In the genomic region with DNA sequence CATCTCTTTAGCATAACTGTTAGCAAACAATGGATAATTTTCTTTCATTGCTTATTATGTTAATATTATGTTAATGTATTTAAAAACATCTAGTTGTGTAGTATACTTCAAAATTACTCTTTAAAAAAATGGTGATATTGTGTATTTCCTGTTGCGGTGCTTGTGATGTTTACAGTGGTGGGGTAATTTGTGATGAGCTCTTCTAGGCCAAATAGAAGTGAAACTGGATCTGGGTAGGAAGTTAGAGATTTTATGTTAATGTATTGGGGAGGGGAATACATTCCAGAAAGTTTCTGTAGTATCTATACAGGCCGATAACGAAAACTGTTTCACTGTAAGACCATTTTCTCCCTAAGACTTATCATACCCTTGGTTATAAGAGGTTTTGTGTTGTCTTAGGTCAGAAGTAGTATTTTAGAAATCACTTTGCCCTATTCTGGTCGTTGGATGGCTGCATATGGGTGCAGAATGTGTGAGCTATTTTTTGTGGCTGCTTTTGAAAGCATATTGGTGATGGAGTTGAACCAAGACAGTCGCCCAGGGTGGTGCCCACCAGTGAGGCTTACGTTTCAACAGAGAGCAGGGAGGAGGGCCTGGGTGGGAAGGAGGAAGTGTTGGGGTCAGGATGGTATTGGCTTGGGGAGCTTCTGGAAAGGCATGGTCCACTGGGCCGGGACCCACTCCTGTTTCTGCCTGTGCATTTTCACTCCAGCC, we compare ENCODE assay signal across 9 cellular contexts. TPM values are rescaled to one million over a fixed set of nuclear protein-coding genes. Genes with fewer than 3 reads are reported as not detected.
DNase-seq lines count a peak whose midpoint lies in the region; ATAC-seq and TF ChIP-seq lines count a peak whose summit lies in the region.
"Had no signal": no experiment of that assay in that cellular context is flagged by ENCODE, and none has a peak within 500 bp of the region (broad histone marks: within the 10 kb centered on the region; RNA-seq: fewer than 3 reads in every experiment).

No MANE protein-coding gene starts in this region.

- H4K20me1 ChIP-seq in PC-9 (ENCODE audit: insufficient read depth): no peaks in the 10 kb centered on the region

- H2AFZ ChIP-seq in PC-9: no peak overlapping the region

- H3K4me1 ChIP-seq in lung (ENCODE audit: control insufficient read depth in 2 of 2, insufficient read depth in 2 of 2, low read length in 2 of 2) (peaks cover 10 to 11% of the 10 kb centered on the region in 2 donors), PC-9 (replicated peaks; ENCODE audit: insufficient read depth) (peaks cover 19% of the 10 kb centered on the region)
- H3K4me1 ChIP-seq: SJCRH30 had no signal

- 60 to 74% methylated on average over 7 of the region's 7 CpGs for WGBS in lung, 2 donors

- H3K27me3 ChIP-seq in lung (ENCODE audit: control insufficient read depth, insufficient read depth): no peaks in the 10 kb centered on the region
- no peaks in the 10 kb centered on the region for H3K27me3 ChIP-seq in PC-9 (ENCODE audit: insufficient read depth, low read depth)
- H3K27me3 ChIP-seq: SJCRH30 had no signal

- H3K4me3 ChIP-seq in lung (no peak overlapping the region), PC-9 (no peak overlapping the region)
- H3K4me3 ChIP-seq: SJCRH30 had no signal

- H3K27ac ChIP-seq in lung (ENCODE audit: low read depth in 1 of 2, low read length in 1 of 2) (peak overlapping the region; percentile 43 to 52), PC-9 (no peak overlapping the region)
- H3K27ac ChIP-seq: SJCRH30 had no signal

- TF ChIP-seq CTCF in lung (IDR thresholded peaks at IDR 0.05; ENCODE audit: control extremely low read depth, extremely low read depth) (no peak), PC-9 (conservative IDR thresholded peaks at IDR 0.05) (no peak)

- peaks cover 80% of the 10 kb centered on the region for H3K4me1 Mint-ChIP-seq in stimulated activated naive CD8-positive, alpha-beta T cell treated with anti-CD3 and anti-CD28 coated beads, Interleukin-15, Interleukin-2, amounts not matched to agents 100 ng/mL and 50 ng/mL, for 24 hours (ENCODE audit: low read depth)

- no peaks in the 10 kb centered on the region for H3K9me3 ChIP-seq in lung (ENCODE audit: control insufficient read depth in 2 of 2, insufficient read depth in 1 of 2, low read length in 1 of 2)
- no peaks in the 10 kb centered on the region for H3K9me3 ChIP-seq in PC-9 (ENCODE audit: insufficient read depth, low read depth)
- H3K9me3 ChIP-seq: SJCRH30 had no signal

- H3K4me2 ChIP-seq in PC-9: no peak overlapping the region

- H3K4me3 Mint-ChIP-seq in stimulated activated naive CD8-positive, alpha-beta T cell treated with anti-CD3 and anti-CD28 coated beads, Interleukin-15, Interleukin-2, amounts not matched to agents 100 ng/mL and 50 ng/mL, for 24 hours: peak overlapping the region; percentile 51

- no peak for ATAC-seq in stimulated activated naive CD8-positive, alpha-beta T cell treated with anti-CD3 and anti-CD28 coated beads, Interleukin-15, Interleukin-2, amounts not matched to agents 100 U/mL and 50 U/mL, for 24 hours
- peak; percentile 6 to 27 for ATAC-seq in activated naive CD4-positive, alpha-beta T cell treated with anti-CD3 and anti-CD28 coated beads, Interleukin-2, amount 50 U/mL, for 72 hours
- ATAC-seq in lung (ENCODE audit: insufficient read depth, low FRiP score): no peak

- DNase-seq in stimulated activated naive CD8-positive, alpha-beta T cell treated with anti-CD3 and anti-CD28 coated beads, Interleukin-15, Interleukin-2, amounts not matched to agents 100 U/mL and 50 U/mL, for 24 hours: no peak
- no peak for DNase-seq in activated naive CD4-positive, alpha-beta T cell treated with anti-CD3 and anti-CD28 coated beads, Interleukin-2, amount 50 U/mL, for 72 hours (ENCODE audit: low spot score in 2 of 2)
- no peak for DNase-seq in lung (ENCODE audit: low spot score)
- DNase-seq in inferior parietal cortex (ENCODE audit: extremely low spot score): no peak
- DNase-seq in PC-9: no peak
- no peak for DNase-seq in DMS114 treated with DMSO at 0.1 percent for 48 hours (lab: John Stamatoyannopoulos, UW; ENCODE audit: unreplicated experiment)
- DNase-seq in GF-D8 (lab: John Stamatoyannopoulos, UW): no peak
- DNase-seq: SJCRH30 had no signal

- POLR2A ChIA-PET in PC-9 (lab: Charles Lee; ENCODE audit: unreplicated experiment): no interaction called here

- intact Hi-C loops in PC-9 (cut with micrococcal nuclease; ENCODE audit: unreplicated experiment): no loop called here

- no peaks in the 10 kb centered on the region for H3K36me3 Mint-ChIP-seq in stimulated activated naive CD8-positive, alpha-beta T cell treated with anti-CD3 and anti-CD28 coated beads, Interleukin-15, Interleukin-2, amounts not matched to agents 100 ng/mL and 50 ng/mL, for 24 hours (ENCODE audit: low read depth)
- peaks cover 7 to 26% of the 10 kb centered on the region in 2 donors for H3K36me3 Mint-ChIP-seq in activated naive CD4-positive, alpha-beta T cell treated with anti-CD3 and anti-CD28 coated beads, Interleukin-2, amount 50 U/mL, for 72 hours

- peak overlapping the region; percentile 67 for H3K27ac Mint-ChIP-seq in stimulated activated naive CD8-positive, alpha-beta T cell treated with anti-CD3 and anti-CD28 coated beads, Interleukin-15, Interleukin-2, amounts not matched to agents 100 ng/mL and 50 ng/mL, for 24 hours
- peak overlapping the region; percentile 51 to 78 for H3K27ac Mint-ChIP-seq in activated naive CD4-positive, alpha-beta T cell treated with anti-CD3 and anti-CD28 coated beads, Interleukin-2, amount 50 U/mL, for 72 hours

- no peaks in the 10 kb centered on the region for H3K27me3 Mint-ChIP-seq in stimulated activated naive CD8-positive, alpha-beta T cell treated with anti-CD3 and anti-CD28 coated beads, Interleukin-15, Interleukin-2, amounts not matched to agents 100 ng/mL and 50 ng/mL, for 24 hours

- CTCF ChIA-PET in PC-9 (lab: Charles Lee): no interaction called here

- no peaks in the 10 kb centered on the region for H3K9me3 Mint-ChIP-seq in stimulated activated naive CD8-positive, alpha-beta T cell treated with anti-CD3 and anti-CD28 coated beads, Interleukin-15, Interleukin-2, amounts not matched to agents 100 ng/mL and 50 ng/mL, for 24 hours
- no peaks in the 10 kb centered on the region for H3K9me3 Mint-ChIP-seq in activated naive CD4-positive, alpha-beta T cell treated with anti-CD3 and anti-CD28 coated beads, Interleukin-2, amount 50 U/mL, for 72 hours

- H3K9me2 ChIP-seq in PC-9 (ENCODE audit: insufficient read depth): no peaks in the 10 kb centered on the region

- H3K36me3 ChIP-seq in lung (ENCODE audit: control insufficient read depth in 2 of 2, insufficient read depth in 2 of 2, low read length in 2 of 2) (no peaks in the 10 kb centered on the region), PC-9 (ENCODE audit: low read depth) (no peaks in the 10 kb centered on the region)
- H3K36me3 ChIP-seq: SJCRH30 had no signal

- peaks cover 16% of the 10 kb centered on the region for H3F3A ChIP-seq in PC-9 (ENCODE audit: insufficient read depth, low read depth)

- H3K79me2 ChIP-seq in PC-9 (ENCODE audit: low read depth): no peaks in the 10 kb centered on the region

- BruUV-seq in PC-9 (replicated peaks; lab: Mats Ljungman, UMichigan): no TSS peak

RNA-seq across cellular contexts. Expression of a gene that starts 5.8 kb away (rescaled TPM):
- total RNA-seq in activated naive CD4-positive, alpha-beta T cell treated with anti-CD3 and anti-CD28 coated beads, Interleukin-2, amount 50 U/mL, for 72 hours: 10 to 100 TPM in 1 of 2 donors, 1 to 10 TPM in 1; 8.7 to 17.2 TPM
- 10 to 100 TPM; 14.7 to 19.9 TPM for total RNA-seq in lung
- polyA plus RNA-seq in lung: 1 to 10 TPM; 6.2 to 7.7 TPM
- total RNA-seq in PC-9 (2021): 6.5 and 7.4 TPM in 2 replicates

RNA-seq across cellular contexts. Expression of a gene that starts 7.4 kb away (rescaled TPM):
- total RNA-seq in activated naive CD4-positive, alpha-beta T cell treated with anti-CD3 and anti-CD28 coated beads, Interleukin-2, amount 50 U/mL, for 72 hours: 10 to 100 TPM; 25.9 to 31.6 TPM
- total RNA-seq in lung (10 to 100 TPM; 21.7 to 22.2 TPM), PC-9 (2021) (36.6 and 38.4 TPM in 2 replicates)
- polyA plus RNA-seq in lung: 10 to 100 TPM; 10.1 to 21.2 TPM

Comparison
In these comparisons a context has a peak if more than half of its experiments do, and no peak if none do; other contexts are left out.
1. ATAC-seq: peak in activated naive CD4-positive, alpha-beta T cell treated with anti-CD3 and anti-CD28 coated beads, Interleukin-2, amount 50 U/mL, for 72 hours (2 of 2); none in stimulated activated naive CD8-positive, alpha-beta T cell treated with anti-CD3 and anti-CD28 coated beads, Interleukin-15, Interleukin-2, amounts not matched to agents 100 U/mL and 50 U/mL, for 24 hours (single experiment) and lung (single experiment).